Comparison of ENCODE assay signal across 8 cellular contexts in genomic region chr1:121020350-121021236, GRCh38.
DNase-seq lines count a peak whose midpoint lies in the region; ATAC-seq and TF ChIP-seq lines count a peak whose summit lies in the region.
"Not testable (repeated sequence)": the region's sequence is repeated elsewhere in the genome, so short reads cannot be mapped to it uniquely, and the experiment has no call there.

No MANE protein-coding gene starts in this region.

- H3K27ac Mint-ChIP-seq in activated CD4-positive, alpha-beta T cell treated with anti-CD3 and anti-CD28 coated beads, Interleukin-2, amount 10 ng/mL, durations not matched to agents 24 days and 14 days = peak overlapping the region; percentile 45

- not testable (repeated sequence) for H3K4me1 Mint-ChIP-seq in activated CD4-positive, alpha-beta T cell treated with anti-CD3 and anti-CD28 coated beads, Interleukin-2, amount 10 ng/mL, durations not matched to agents 24 days and 14 days

- peak overlapping the region; percentile 61 for H3K4me2 ChIP-seq in OCI-LY3 (ENCODE audit: low read length)

- not testable (repeated sequence) for H3K27ac ChIP-seq in OCI-LY3 (ENCODE audit: low read length); breast epithelium

- not testable (repeated sequence) for H3K9ac ChIP-seq in OCI-LY3 (ENCODE audit: low read length)

- not testable (repeated sequence) for H3K36me3 Mint-ChIP-seq in activated CD4-positive, alpha-beta T cell treated with anti-CD3 and anti-CD28 coated beads, Interleukin-2, amount 10 ng/mL, durations not matched to agents 24 days and 14 days (ENCODE audit: low read depth)

- not testable (repeated sequence) for H3K36me3 ChIP-seq in OCI-LY3 (replicated peaks; ENCODE audit: low read depth, low read length); breast epithelium; mucosa of descending colon (ENCODE audit: low read depth)

- not testable (repeated sequence) for H2AFZ ChIP-seq in OCI-LY3 (ENCODE audit: low read depth, low read length)

- not testable (repeated sequence) for H3K79me2 ChIP-seq in OCI-LY3 (ENCODE audit: low read length)

- H3K27me3 ChIP-seq in OCI-LY3 (ENCODE audit: low read depth, low read length); breast epithelium: not testable (repeated sequence)

- H3K27me3 Mint-ChIP-seq in activated CD4-positive, alpha-beta T cell treated with anti-CD3 and anti-CD28 coated beads, Interleukin-2, amount 10 ng/mL, durations not matched to agents 24 days and 14 days = not testable (repeated sequence)

- intact Hi-C loops in activated CD4-positive, alpha-beta T cell treated with anti-CD3 and anti-CD28 coated beads, Interleukin-2, amount 10 ng/mL, durations not matched to agents 24 days and 14 days (cut with micrococcal nuclease); breast epithelium (cut with DNase I; ENCODE audit: low total_unique reads); head of caudate nucleus (cut with DNase I); mucosa of descending colon (cut with DNase I, micrococcal nuclease): not testable (repeated sequence)

- H3K4me3 Mint-ChIP-seq in activated CD4-positive, alpha-beta T cell treated with anti-CD3 and anti-CD28 coated beads, Interleukin-2, amount 10 ng/mL, durations not matched to agents 24 days and 14 days = peak overlapping the region; percentile 52

- H3K9me3 Mint-ChIP-seq in activated CD4-positive, alpha-beta T cell treated with anti-CD3 and anti-CD28 coated beads, Interleukin-2, amount 10 ng/mL, durations not matched to agents 24 days and 14 days = not testable (repeated sequence)

- peak; percentile 66 for ATAC-seq in mucosa of descending colon

- DNase-seq in Ammon's horn (ENCODE audit: low spot score) (peak; percentile 14), HUDEP-2 (lab: John Stamatoyannopoulos, UW; ENCODE audit: unreplicated experiment in 76 of 76) (peak in 58 of 76 experiments; percentile 1 to 75 (median 41)), head of caudate nucleus (peak in 25 of 42 donors; percentile 4 to 68 (median 33)), mucosa of descending colon (peak in 2 of 3 donors; percentile 21 to 71)
- peak; percentile 86 for DNase-seq in activated CD4-positive, alpha-beta T cell treated with anti-CD3 and anti-CD28 coated beads, Interleukin-2, amount 10 ng/mL, durations not matched to agents 24 days and 14 days
- DNase-seq in breast epithelium (ENCODE audit: low spot score in 2 of 2) = not testable (repeated sequence)
- peak; percentile 39 to 44 for DNase-seq in stimulated activated CD4-positive, alpha-beta T cell treated with anti-CD3 and anti-CD28 coated beads, Interleukin-4, amount 100 ng/mL, for 48 hours (ENCODE audit: low read depth in 2 of 2)

- not testable (repeated sequence) for H4K20me1 ChIP-seq in OCI-LY3 (ENCODE audit: insufficient read depth, low read length)

- not testable (repeated sequence) for TF ChIP-seq CTCF in OCI-LY3 (IDR thresholded peaks at IDR 0.05; ENCODE audit: low read depth, low read length); breast epithelium (IDR thresholded peaks at IDR 0.05); mucosa of descending colon (IDR thresholded peaks at IDR 0.05)

- H3K9me3 ChIP-seq in OCI-LY3 (ENCODE audit: insufficient read depth, low read length); breast epithelium; mucosa of descending colon: not testable (repeated sequence)

- H3K4me1 ChIP-seq in OCI-LY3 (ENCODE audit: low read length); breast epithelium; mucosa of descending colon (ENCODE audit: low read depth): not testable (repeated sequence)

- TF ChIP-seq POLR2A in breast epithelium (IDR thresholded peaks at IDR 0.05) = not testable (repeated sequence)

- H3K4me3 ChIP-seq in OCI-LY3 (ENCODE audit: low read length) (peak overlapping the region; percentile 71), breast epithelium (peak overlapping the region in 2 of 3 donors; percentile 24 to 30)
- H3K4me3 ChIP-seq in mucosa of descending colon = not testable (repeated sequence)
